ENCODE assay signal across 26 cellular contexts in the genomic region with DNA sequence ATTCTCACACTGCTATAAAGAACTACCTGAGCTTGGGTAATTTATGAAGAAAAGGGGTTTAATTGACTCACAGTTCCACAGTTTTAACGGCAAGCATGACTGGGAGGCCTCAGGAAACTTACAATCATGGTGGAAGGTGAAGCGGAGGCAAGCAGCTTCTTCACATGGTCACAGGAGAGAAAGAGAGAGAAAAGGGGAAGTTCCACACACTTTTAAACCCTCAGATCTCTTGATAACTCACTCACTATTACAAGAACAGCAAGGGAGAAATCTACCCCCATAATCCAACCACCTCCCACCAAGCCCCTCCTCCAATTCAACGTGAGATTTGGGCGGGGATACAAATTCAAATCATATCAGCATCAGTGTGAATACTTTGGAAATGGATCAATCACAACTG.
"Had no signal": no experiment of that assay in that cellular context is flagged by ENCODE, and none has a peak within 500 bp of the region (broad histone marks: within the 10 kb centered on the region; RNA-seq: fewer than 3 reads in every experiment).

No MANE protein-coding gene starts in this region.

- H3K27ac Mint-ChIP-seq: activated B cell treated with CpG ODN at 0.5 μM for 24 hours; activated CD4-positive, alpha-beta T cell treated with anti-CD3 and anti-CD28 coated beads for 36 hours; activated naive CD4-positive, alpha-beta T cell treated with anti-CD3 and anti-CD28 coated beads, Interleukin-2, amount 50 U/mL, for 72 hours; activated T-cell treated with anti-CD3 and anti-CD28 coated beads, Interleukin-2, amount 50 U/mL, for 72 hours; dendritic cell treated with granulocyte-macrophage colony-stimulating factor and Interleukin-4, amounts not matched to agents 40 ng/mL and 50 ng/mL, for 4 days; endodermal cell; natural killer cell treated with Interleukin-12 subunit alpha and Interleukin-12 subunit beta and Interleukin-15 and Interleukin-18, amount 100 ng/mL, for 72 hours; T-helper 2 cell treated with Interferon-gamma antibody and Interleukin-4, amounts not matched to agents 5 μg/mL and 100 μg/mL, for 36 hours had no signal

- H3K27me3 Mint-ChIP-seq: activated B cell treated with CpG ODN at 0.5 μM for 24 hours; activated CD4-positive, alpha-beta T cell treated with anti-CD3 and anti-CD28 coated beads for 36 hours; dendritic cell treated with granulocyte-macrophage colony-stimulating factor and Interleukin-4, amounts not matched to agents 40 ng/mL and 50 ng/mL, for 4 days; natural killer cell treated with Interleukin-12 subunit alpha and Interleukin-12 subunit beta and Interleukin-15 and Interleukin-18, amount 100 ng/mL, for 72 hours had no signal

- ATAC-seq: activated CD4-positive, alpha-beta T cell treated with anti-CD3 and anti-CD28 coated beads for 36 hours; activated naive CD4-positive, alpha-beta T cell treated with anti-CD3 and anti-CD28 coated beads, Interleukin-2, amount 50 U/mL, for 72 hours; activated T-cell treated with anti-CD3 and anti-CD28 coated beads, Interleukin-2, amount 50 U/mL, for 72 hours; esophagus mucosa; heart right ventricle; natural killer cell treated with Interleukin-12 subunit alpha and Interleukin-12 subunit beta and Interleukin-15 and Interleukin-18, amount 100 ng/mL, for 72 hours; right cardiac atrium had no signal

- H3K27ac ChIP-seq: breast epithelium, heart right ventricle, left ventricle myocardium inferior, suprapubic skin, tibial nerve had no signal

- H3K9me3 ChIP-seq: breast epithelium, heart right ventricle, left ventricle myocardium inferior, mucosa of descending colon, suprapubic skin, tibial nerve had no signal

- H3K4me3 Mint-ChIP-seq: activated B cell treated with CpG ODN at 0.5 μM for 24 hours; activated CD4-positive, alpha-beta T cell treated with anti-CD3 and anti-CD28 coated beads for 36 hours; activated T-cell treated with anti-CD3 and anti-CD28 coated beads, Interleukin-2, amount 50 U/mL, for 72 hours; dendritic cell treated with granulocyte-macrophage colony-stimulating factor and Interleukin-4, amounts not matched to agents 40 ng/mL and 50 ng/mL, for 4 days; endodermal cell; natural killer cell treated with Interleukin-12 subunit alpha and Interleukin-12 subunit beta and Interleukin-15 and Interleukin-18, amount 100 ng/mL, for 72 hours; T-helper 2 cell treated with Interferon-gamma antibody and Interleukin-4, amounts not matched to agents 5 μg/mL and 100 μg/mL, for 36 hours had no signal

- H3K4me1 ChIP-seq: breast epithelium had no signal

- H3K36me3 Mint-ChIP-seq: activated naive CD4-positive, alpha-beta T cell treated with anti-CD3 and anti-CD28 coated beads, Interleukin-2, amount 50 U/mL, for 72 hours; natural killer cell treated with Interleukin-12 subunit alpha and Interleukin-12 subunit beta and Interleukin-15 and Interleukin-18, amount 100 ng/mL, for 72 hours had no signal

- H3K4me3 ChIP-seq: breast epithelium, heart right ventricle, left ventricle myocardium inferior, lung, mucosa of descending colon, suprapubic skin, tibial nerve had no signal

- H3K27me3 ChIP-seq: breast epithelium, heart right ventricle, suprapubic skin, tibial nerve had no signal

- H3K36me3 ChIP-seq: breast epithelium, heart right ventricle, left ventricle myocardium inferior, suprapubic skin, tibial nerve had no signal

- H3K9me3 Mint-ChIP-seq: activated B cell treated with CpG ODN at 0.5 μM for 24 hours; activated naive CD4-positive, alpha-beta T cell treated with anti-CD3 and anti-CD28 coated beads, Interleukin-2, amount 50 U/mL, for 72 hours; activated T-cell treated with anti-CD3 and anti-CD28 coated beads, Interleukin-2, amount 50 U/mL, for 72 hours; dendritic cell treated with granulocyte-macrophage colony-stimulating factor and Interleukin-4, amounts not matched to agents 40 ng/mL and 50 ng/mL, for 4 days; endodermal cell; natural killer cell treated with Interleukin-12 subunit alpha and Interleukin-12 subunit beta and Interleukin-15 and Interleukin-18, amount 100 ng/mL, for 72 hours; T-helper 2 cell treated with Interferon-gamma antibody and Interleukin-4, amounts not matched to agents 5 μg/mL and 100 μg/mL, for 36 hours had no signal

- DNase-seq: activated B cell treated with CpG ODN at 0.5 μM for 24 hours; activated CD4-positive, alpha-beta T cell treated with anti-CD3 and anti-CD28 coated beads for 36 hours; activated CD4-positive, alpha-beta T cell treated with anti-CD3 and anti-CD28 coated beads, Interleukin-2, amount 50 U/mL, for 4 hours; activated naive CD4-positive, alpha-beta T cell; activated T-cell treated with anti-CD3 and anti-CD28 coated beads for 4 hours; activated T-cell treated with anti-CD3 and anti-CD28 coated beads, Interleukin-2, amount 50 U/mL, for 72 hours; central memory CD4-positive, alpha-beta T cell; endodermal cell; foreskin fibroblast; heart right ventricle; left ventricle myocardium inferior; mesendoderm; posterior cingulate gyrus; right cardiac atrium; stimulated activated naive CD4-positive, alpha-beta T cell; T-helper 1 cell had no signal
